Comparison of ENCODE assay signal across 25 cellular contexts in genomic region chr10:69103784-69104183, GRCh38. TPM values are rescaled to one million over a fixed set of nuclear protein-coding genes. Genes with fewer than 3 reads are reported as not detected.
"Had no signal": no experiment of that assay in that cellular context is flagged by ENCODE, and none has a peak within 500 bp of the region (broad histone marks: within the 10 kb centered on the region; RNA-seq: fewer than 3 reads in every experiment).

No MANE protein-coding gene starts in this region.

- H3K4me1 ChIP-seq: pancreas, prostate gland, transverse colon had no signal

- FAIRE-seq: frontal cortex, keratinocyte, pancreas had no signal

- DNase-seq: central memory CD4-positive, alpha-beta T cell; dorsolateral prefrontal cortex; effector CD8-positive, alpha-beta T cell; heart left ventricle; hippocampal formation; mammary epithelial cell; naive thymus-derived CD4-positive, alpha-beta T cell; nucleus accumbens; pancreas; spleen; stimulated activated CD4-positive, alpha-beta T cell treated with anti-CD3 and anti-CD28 coated beads, Interleukin-15, amount 100 ng/mL, for 24 hours; stimulated activated CD4-positive, alpha-beta T cell treated with anti-CD3 and anti-CD28 coated beads, Interleukin-1b, Interleukin-23, amount 100 ng/mL, for 48 hours; stimulated activated CD4-positive, alpha-beta T cell treated with anti-CD3 and anti-CD28 coated beads, Interleukin-4, amount 100 ng/mL, for 4 hours; stimulated activated naive CD4-positive, alpha-beta T cell; stomach; substantia nigra; transverse colon had no signal

- H3K36me3 ChIP-seq: pancreas, prostate gland, thoracic aorta, transverse colon had no signal

- H3K27ac ChIP-seq: coronary artery, dorsolateral prefrontal cortex, pancreas, prostate gland, stomach, thoracic aorta, transverse colon had no signal

- H3K4me3 Mint-ChIP-seq: naive thymus-derived CD4-positive, alpha-beta T cell; neural crest cell had no signal

- H3K9me3 Mint-ChIP-seq: neural crest cell had no signal

- ATAC-seq: esophagus mucosa; naive thymus-derived CD4-positive, alpha-beta T cell; pancreas; sciatic nerve had no signal

- H3K27me3 ChIP-seq: dorsolateral prefrontal cortex, heart left ventricle, pancreas, spleen, stomach, transverse colon had no signal

- H3K27me3 Mint-ChIP-seq: naive thymus-derived CD4-positive, alpha-beta T cell had no signal

- H3K9me3 ChIP-seq: heart left ventricle, pancreas, prostate gland, spleen, stomach, thoracic aorta, transverse colon had no signal

- H3K4me3 ChIP-seq: coronary artery, dorsolateral prefrontal cortex, heart left ventricle, pancreas, prostate gland, spleen, stomach, thoracic aorta, transverse colon had no signal

RNA-seq across cellular contexts. Expression of gene SRGN, which starts 15.9 kb away (rescaled TPM):
- total RNA-seq: neural crest cell had no signal
